Comparison of ENCODE assay signal across 24 cellular contexts in the genomic region with DNA sequence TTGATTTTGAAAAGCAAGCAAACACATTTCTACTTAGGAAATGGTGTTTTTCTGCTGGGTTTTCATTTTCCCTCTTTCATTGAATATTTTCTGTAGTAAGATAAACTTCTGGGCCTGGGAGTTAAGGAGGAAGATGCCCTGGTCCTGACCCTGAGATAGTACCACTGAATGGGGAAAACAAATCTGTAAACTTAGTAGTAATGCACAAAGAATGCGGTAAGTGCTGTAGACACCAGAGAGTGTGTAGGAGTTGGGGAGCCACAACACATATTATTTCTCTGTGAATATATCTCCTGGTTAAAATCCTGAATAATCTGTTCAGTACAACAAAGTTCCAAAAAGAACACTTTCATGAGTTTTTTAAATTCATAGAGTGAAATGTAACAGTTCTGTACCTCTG.
DNase-seq lines count a peak whose midpoint lies in the region; ATAC-seq and TF ChIP-seq lines count a peak whose summit lies in the region.
"Had no signal": no experiment of that assay in that cellular context is flagged by ENCODE, and none has a peak within 500 bp of the region (broad histone marks: within the 10 kb centered on the region; RNA-seq: fewer than 3 reads in every experiment).

No MANE protein-coding gene starts in this region.

- H3K36me3 ChIP-seq in PC-3 (ENCODE audit: low read depth, low read length): no peaks in the 10 kb centered on the region
- H3K36me3 ChIP-seq in skeletal muscle satellite cell (ENCODE audit: insufficient read depth, low read length): no peaks in the 10 kb centered on the region
- no peaks in the 10 kb centered on the region for H3K36me3 ChIP-seq in Peyer's patch
- H3K36me3 ChIP-seq: BLaER1, gastroesophageal sphincter, SJSA1, transverse colon had no signal

- intact Hi-C loops in PC-3 (cut with micrococcal nuclease): no loop called here

- peak; percentile 35 for DNase-seq in ELR (ENCODE audit: low read depth)
- DNase-seq in PC-3: peak; percentile 18
- peak; percentile 19 for DNase-seq in fibroblast of peridontal ligament (ENCODE audit: extremely low read depth)
- no peak for DNase-seq in Peyer's patch
- DNase-seq in DMS153 (lab: John Stamatoyannopoulos, UW): no peak
- no peak for DNase-seq in SK-N-DZ (ENCODE audit: low spot score)
- DNase-seq: activated CD8-positive, alpha-beta memory T cell treated with anti-CD3 and anti-CD28 coated beads for 24 hours; activated T-cell treated with anti-CD3 and anti-CD28 coated beads, Interleukin-2, amount 50 U/mL, for 72 hours; left cardiac atrium; NCI-H1417 treated with DMSO at 0.1 percent for 48 hours; NCI-H2171; NCI-H774; PC-9; posterior cingulate gyrus; stimulated activated CD4-positive, alpha-beta T cell treated with anti-CD3 and anti-CD28 coated beads, Interleukin-2, amount 100 ng/mL, for 48 hours; stimulated activated naive CD8-positive, alpha-beta T cell treated with anti-CD3 and anti-CD28 coated beads, Interleukin-15, amount 100 ng/mL, for 72 hours; transverse colon had no signal

- no peak overlapping the region for H3K27ac ChIP-seq in PC-3 (ENCODE audit: low read length)
- no peak overlapping the region for H3K27ac ChIP-seq in Peyer's patch
- H3K27ac ChIP-seq: BLaER1, gastroesophageal sphincter, PC-9, SJSA1, skin epidermis, transverse colon had no signal

- no peak overlapping the region for H2AFZ ChIP-seq in PC-3 (ENCODE audit: low read length)
- H2AFZ ChIP-seq: PC-9 had no signal

- CTCF ChIA-PET in PC-3 (lab: Charles Lee): no interaction called here

- H3K79me2 ChIP-seq in PC-3 (ENCODE audit: low read length): no peaks in the 10 kb centered on the region

- H3K27me3 ChIP-seq in PC-3 (ENCODE audit: low read length) (no peaks in the 10 kb centered on the region), skeletal muscle satellite cell (ENCODE audit: control insufficient read depth, insufficient read depth, low read length) (no peaks in the 10 kb centered on the region), Peyer's patch (no peaks in the 10 kb centered on the region)
- H3K27me3 ChIP-seq: BLaER1, gastroesophageal sphincter, SJSA1, transverse colon had no signal

- no peak for TF ChIP-seq POLR2A in Peyer's patch (IDR thresholded peaks at IDR 0.05)

- H3K4me1 ChIP-seq in PC-3 (ENCODE audit: insufficient read depth, low read length) (no peaks in the 10 kb centered on the region), skeletal muscle satellite cell (ENCODE audit: control insufficient read depth, insufficient read depth, low read length) (peaks cover 7% of the 10 kb centered on the region), Peyer's patch (no peaks in the 10 kb centered on the region)
- H3K4me1 ChIP-seq: BLaER1, gastroesophageal sphincter, transverse colon had no signal

- TF ChIP-seq CTCF in PC-3 (conservative IDR thresholded peaks at IDR 0.05; ENCODE audit: low read depth, low read length) (no peak), Peyer's patch (IDR thresholded peaks at IDR 0.05) (no peak)

- ATAC-seq in PC-3 (peak; percentile 33), GM21825 (IDR thresholded peaks at IDR 0.05; ENCODE audit: unreplicated experiment) (no peak)
- ATAC-seq: activated T-cell treated with anti-CD3 and anti-CD28 coated beads, Interleukin-2, amount 50 U/mL, for 72 hours; gastroesophageal sphincter; natural killer cell treated with Interleukin-12 subunit alpha and Interleukin-12 subunit beta and Interleukin-15 and Interleukin-18, amount 100 ng/mL, for 72 hours; stimulated activated naive CD8-positive, alpha-beta T cell treated with anti-CD3 and anti-CD28 coated beads, Interleukin-15, amount 100 ng/mL, for 72 hours had no signal

- no peaks in the 10 kb centered on the region for H4K20me1 ChIP-seq in PC-3 (ENCODE audit: low read length)
- H4K20me1 ChIP-seq: BLaER1 had no signal

- H3K9me3 ChIP-seq in PC-3 (ENCODE audit: low read length): no peaks in the 10 kb centered on the region
- H3K9me3 ChIP-seq in skeletal muscle satellite cell (replicated peaks; ENCODE audit: low read length): peaks cover 4% of the 10 kb centered on the region
- H3K9me3 ChIP-seq in Peyer's patch: no peaks in the 10 kb centered on the region
- H3K9me3 ChIP-seq: SJSA1 had no signal

- POLR2A ChIA-PET in PC-3 (lab: Charles Lee; ENCODE audit: unreplicated experiment): no interaction called here

- H3K9me2 ChIP-seq in PC-3 (replicated peaks; ENCODE audit: low read length): no peaks in the 10 kb centered on the region

- BruUV-seq in PC-3 (replicated peaks; lab: Mats Ljungman, UMichigan): no TSS peak

- H3K9ac ChIP-seq in PC-3 (ENCODE audit: low read length): no peak overlapping the region
- H3K9ac ChIP-seq in skeletal muscle satellite cell (ENCODE audit: low read depth, low read length): no peak overlapping the region
- H3K9ac ChIP-seq: BLaER1 had no signal

- H3F3A ChIP-seq in PC-3 (ENCODE audit: low read length, unreplicated experiment): no peaks in the 10 kb centered on the region

- H3K4me2 ChIP-seq in PC-3 (ENCODE audit: low read length) (no peak overlapping the region), skeletal muscle satellite cell (ENCODE audit: low read length) (peak overlapping the region; percentile 12)
- H3K4me2 ChIP-seq: BLaER1, PC-9 had no signal

- H3K4me3 ChIP-seq in PC-3 (ENCODE audit: low read length) (no peak overlapping the region), skeletal muscle satellite cell (ENCODE audit: low read length) (no peak overlapping the region), Peyer's patch (no peak overlapping the region)
- H3K4me3 ChIP-seq: BLaER1, gastroesophageal sphincter, PC-9, SJSA1, skin epidermis, transverse colon had no signal

Comparison
In these comparisons a context has a peak if more than half of its experiments do, and no peak if none do; other contexts are left out.
1. DNase-seq: peak in ELR (single experiment), PC-3 (single experiment) and fibroblast of peridontal ligament (single experiment); none in Peyer's patch (0 of 3), DMS153 (single experiment) and SK-N-DZ (single experiment).